In genomic region chr4:113636438-113636818, GRCh38 we compare ENCODE assay signal across 8 cellular contexts.
DNase-seq lines count a peak whose midpoint lies in the region; ATAC-seq, FAIRE-seq and TF ChIP-seq lines count a peak whose summit lies in the region.

No MANE protein-coding gene starts in this region.

- H3K9me3 Mint-ChIP-seq in Caco-2 (ENCODE audit: unreplicated experiment), result no peaks in the 10 kb centered on the region

- ATAC-seq in GM19438 (IDR thresholded peaks at IDR 0.05; ENCODE audit: low read depth, unreplicated experiment), result peak; percentile 54
- ATAC-seq in GM12878, result peak; percentile 69
- ATAC-seq in HG03280 (IDR thresholded peaks at IDR 0.05; ENCODE audit: unreplicated experiment), result no peak
- no peak for ATAC-seq in esophagus mucosa

- TF ChIP-seq CTCF in Caco-2 (IDR thresholded peaks at IDR 0.05; ENCODE audit: insufficient read depth in 1 of 2, low read depth in 1 of 2, low read length in 1 of 2, severe bottlenecking in 1 of 2, unreplicated experiment in 1 of 2) (no peak), GM12878 (IDR thresholded peaks at IDR 0.05 in 2 of 3, conservative IDR thresholded peaks at IDR 0.05 in 1 of 3; ENCODE audit: control insufficient read depth in 2 of 3, extremely low read depth in 1 of 3, insufficient read depth in 1 of 3, low read depth in 3 of 3, low read length in 3 of 3) (peak; percentile 25 to 48 (median 42); a peak in 4 of 6 replicates), brain microvascular endothelial cell (IDR thresholded peaks at IDR 0.05; ENCODE audit: low read depth, low read length, missing control alignments) (no peak)

- TF ChIP-seq RAD21 in GM12878 (IDR thresholded peaks at IDR 0.05; ENCODE audit: insufficient read depth, low read depth, low read length), result peak; percentile 54

- FAIRE-seq in GM12878 (lab: Jason Lieb, UNC), result peak; percentile 66

- H3K36me3 ChIP-seq in Caco-2 (ENCODE audit: control insufficient read depth, insufficient read depth, low read length) (no peaks in the 10 kb centered on the region), GM12878 (ENCODE audit: control insufficient read depth in 2 of 2, insufficient read depth in 2 of 2, low read length in 1 of 2) (0 out of 4 replicates have a peak, but pooled peaks cover 0 to 2% of the 10 kb centered on the region in 2 experiments), brain microvascular endothelial cell (replicated peaks) (no peaks in the 10 kb centered on the region)

- peaks cover 5% of the 10 kb centered on the region for H3K36me3 Mint-ChIP-seq in Caco-2 (ENCODE audit: insufficient read depth, unreplicated experiment)

- no TSS peak for BruUV-seq in Caco-2 (replicated peaks; lab: Mats Ljungman, UMichigan)
- no TSS peak for BruUV-seq in GM12878 (replicated peaks; lab: Mats Ljungman, UMichigan)

- no peak for TF ChIP-seq EP300 in GM12878 (IDR thresholded peaks at IDR 0.05; ENCODE audit: borderline replicate concordance in 1 of 2, control insufficient read depth in 1 of 2, low read depth in 2 of 2, low read length in 2 of 2)

- H3K9me3 ChIP-seq in Caco-2 (no peaks in the 10 kb centered on the region), GM12878 (replicated peaks; ENCODE audit: control insufficient read depth, insufficient read depth, low read length) (no peaks in the 10 kb centered on the region)

- no peak for TF ChIP-seq POLR2A in GM12878 (IDR thresholded peaks at IDR 0.05; ENCODE audit: low read depth, low read length)

- no peak overlapping the region for H3K4me3 Mint-ChIP-seq in Caco-2 (ENCODE audit: unreplicated experiment)

- CTCF ChIA-PET in Caco-2 (lab: Charles Lee) (no interaction called here), GM12878 (lab: Yijun Ruan, JAX) (interaction anchor here (0.7 to 7.0 kb wide), 26 partner anchors 9 to 542 kb away, joined by 3 to 46 read pairs (median 6); no protein-coding TSS in a partner anchor)

- H3K27me3 ChIP-seq in Caco-2 (replicated peaks; ENCODE audit: control insufficient read depth, insufficient read depth, low read length), result no peaks in the 10 kb centered on the region
- no peaks in the 10 kb centered on the region for H3K27me3 ChIP-seq in GM12878 (replicated peaks in 1 of 2; ENCODE audit: control insufficient read depth in 2 of 2, insufficient read depth in 2 of 2, low read length in 1 of 2)
- no peaks in the 10 kb centered on the region for H3K27me3 ChIP-seq in brain microvascular endothelial cell (replicated peaks)

- 46% methylated on average over 3 of the region's 3 CpGs for WGBS in GM12878 (ENCODE audit: insufficient coverage, insufficient replicate concordance, low lambda C conversion rate, missing lambda C conversion rate)

- in situ Hi-C loops in GM12878 (cut with MboI), result no loop called here
- in situ Hi-C loops in brain microvascular endothelial cell (cut with HindIII; ENCODE audit: low pct_ligation_motif_present, low sequenced_read_pairs), result no loop called here

- RAD21 ChIA-PET in GM12878 (lab: Charles Lee; ENCODE audit: unreplicated experiment), result interaction anchor here (0.8 to 4.9 kb wide), 24 partner anchors 8 to 344 kb away, joined by 3 to 72 read pairs (median 6); no protein-coding TSS in a partner anchor

- DNase-seq in Caco-2 (no peak), HT1080 (ENCODE audit: low read depth) (peak; percentile 6), GM12878 (ENCODE audit: low read depth, low spot score) (no peak), NCI-H526 treated with DMSO at 0.1 percent for 48 hours (lab: John Stamatoyannopoulos, UW) (no peak), brain microvascular endothelial cell (no peak)

- H3K27ac Mint-ChIP-seq in Caco-2 (ENCODE audit: unreplicated experiment), result peak overlapping the region; percentile 48

- H3K4me1 ChIP-seq in Caco-2, result peaks cover 29% of the 10 kb centered on the region
- H3K4me1 ChIP-seq in GM12878 (ENCODE audit: control insufficient read depth, insufficient read depth, low read length), result peaks cover 53% of the 10 kb centered on the region

- H3K27ac ChIP-seq in GM12878 (ENCODE audit: control insufficient read depth, insufficient read depth), result peak overlapping the region; percentile 16
- no peak overlapping the region for H3K27ac ChIP-seq in brain microvascular endothelial cell

- POLR2A ChIA-PET in Caco-2 (lab: Charles Lee) (no interaction called here), GM12878 (lab: Charles Lee) (interaction anchor here (0.9 to 4.0 kb wide), 9 partner anchors 22 to 285 kb away, joined by 3 to 20 read pairs (median 4); no protein-coding TSS in a partner anchor)

- no peaks in the 10 kb centered on the region for H3K27me3 Mint-ChIP-seq in Caco-2 (ENCODE audit: insufficient read depth, unreplicated experiment)

- no peak overlapping the region for H2AFZ ChIP-seq in GM12878 (ENCODE audit: control insufficient read depth, low read depth, low read length)

- H4K20me1 ChIP-seq in GM12878 (ENCODE audit: control insufficient read depth, insufficient read depth), result no peaks in the 10 kb centered on the region

- H3K4me3 ChIP-seq in Caco-2 (ENCODE audit: low read depth, low read length) (no peak overlapping the region), GM12878 (peak overlapping the region; percentile 9; the same call in 1 of the 2 replicates), brain microvascular endothelial cell (ENCODE audit: low read depth, low read length) (no peak overlapping the region)

- peaks cover 19% of the 10 kb centered on the region for H3K79me2 ChIP-seq in GM12878 (ENCODE audit: control insufficient read depth, insufficient read depth, low read length)

- peaks cover 51% of the 10 kb centered on the region for H3K4me1 Mint-ChIP-seq in Caco-2 (ENCODE audit: low read depth, unreplicated experiment)

- no peak overlapping the region for H3K9ac ChIP-seq in GM12878 (ENCODE audit: control insufficient read depth, insufficient read depth, low read length)

- SMC1A ChIA-PET in GM12878 (lab: Charles Lee; ENCODE audit: uncharacterized antibody, unreplicated experiment), result interaction anchor here (0.6 to 17.1 kb wide), 35 partner anchors 8 to 389 kb away, joined by 3 to 282 read pairs (median 7); no protein-coding TSS in a partner anchor

- H3K4me2 ChIP-seq in GM12878 (ENCODE audit: control insufficient read depth, insufficient read depth), result peak overlapping the region; percentile 28

- intact Hi-C loops in Caco-2 (cut with micrococcal nuclease; ENCODE audit: unreplicated experiment), result no loop called here
- intact Hi-C loops in GM12878 (cut with micrococcal nuclease; ENCODE audit: unreplicated experiment), result loop anchor here (1.0 to 2.0 kb wide), 3 partner anchors 51 to 126 kb away; no protein-coding TSS in a partner anchor

TF ChIP-seq in GM12878, 131 proteins besides CTCF, POLR2A, EP300 and RAD21 (continues in another document):
- 0 out of 2 replicates have a peak, but pooled peaks have one; percentile 11 for TF ChIP-seq ZNF687 (IDR thresholded peaks at IDR 0.05)
- TF ChIP-seq BCL11A (IDR thresholded peaks at IDR 0.05; ENCODE audit: low read depth, low read length), result 0 out of 2 replicates have a peak, but pooled peaks have one; percentile 4
- peak; percentile 20; the same call in 1 of the 2 replicates for TF ChIP-seq IKZF1 (conservative IDR thresholded peaks at IDR 0.05)
- TF ChIP-seq CBX5 (IDR thresholded peaks at IDR 0.05; ENCODE audit: low read depth), result peak; percentile 39; the same call in 1 of the 2 replicates
- peak; percentile 89 for TF ChIP-seq SPI1 (IDR thresholded peaks at IDR 0.05; ENCODE audit: borderline replicate concordance, insufficient read depth, low read depth, low read length)
- TF ChIP-seq SMC3 (IDR thresholded peaks at IDR 0.05; ENCODE audit: borderline replicate concordance, low read length), result peak; percentile 10; the same call in 1 of the 2 replicates
- TF ChIP-seq FOS (IDR thresholded peaks at IDR 0.05; ENCODE audit: borderline replicate concordance, extremely low read depth, insufficient read length), result no peak
- 0 out of 2 replicates have a peak, but pooled peaks have one; percentile 29 for TF ChIP-seq YY1 (IDR thresholded peaks at IDR 0.05; ENCODE audit: low read depth, low read length)
- TF ChIP-seq EED (IDR thresholded peaks at IDR 0.05; ENCODE audit: low read depth), result no peak
- TF ChIP-seq ZNF384 (IDR thresholded peaks at IDR 0.05; ENCODE audit: borderline replicate concordance, low read depth, low read length), result no peak
- 0 out of 2 replicates have a peak, but pooled peaks have one; percentile 20 for TF ChIP-seq LARP7 (IDR thresholded peaks at IDR 0.05)

Comparison
In these comparisons a context has a peak if more than half of its experiments do, and no peak if none do; other contexts are left out.
1. CTCF ChIP-seq: peak in GM12878 (3 of 3); none in Caco-2 (0 of 2) and brain microvascular endothelial cell (single experiment).
2. ATAC-seq: peak in GM19438 (single experiment) and GM12878 (single experiment); none in HG03280 (single experiment) and esophagus mucosa (single experiment).